12 cellular contexts compared by ENCODE assay signal in the genomic region with DNA sequence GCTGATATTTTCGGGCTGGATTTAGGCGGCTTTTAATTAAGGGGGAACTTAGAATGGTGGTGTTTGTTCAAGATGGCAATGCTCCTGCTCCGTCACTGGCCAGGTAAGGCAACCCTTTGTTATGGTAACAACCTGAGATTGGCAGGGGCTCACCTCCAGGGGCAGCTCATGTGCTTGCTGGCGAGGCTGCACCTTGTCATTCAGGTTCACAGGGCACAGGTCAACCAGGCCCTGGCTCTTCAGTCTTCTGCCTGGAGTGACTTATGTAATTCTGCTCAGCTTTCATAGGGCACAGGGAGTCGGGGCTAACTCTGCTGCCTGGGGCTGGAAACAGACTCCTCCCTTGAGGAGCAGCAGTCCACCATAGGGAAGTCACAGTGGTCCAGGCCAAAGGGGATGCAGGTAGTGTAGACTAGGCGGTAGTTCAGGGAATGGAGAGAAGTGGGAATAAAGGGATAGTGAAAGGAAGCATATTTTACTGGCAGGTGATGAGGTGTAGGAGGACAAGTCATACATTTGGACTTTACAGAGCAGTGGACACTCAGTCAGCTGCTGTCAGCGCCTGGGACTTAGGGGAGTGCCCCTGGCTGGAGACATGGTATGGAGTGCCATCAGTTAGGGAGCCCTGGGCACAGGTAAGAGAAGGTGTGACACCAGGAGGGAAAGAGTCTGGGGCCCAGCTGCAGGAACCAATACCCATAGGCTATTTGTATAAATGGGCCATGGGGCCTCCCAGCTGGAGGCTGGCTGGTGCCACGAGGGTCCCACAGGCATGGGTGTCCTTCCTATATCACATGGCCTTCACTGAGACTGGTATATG. TPM values are rescaled to one million over a fixed set of nuclear protein-coding genes. Genes with fewer than 3 reads are reported as not detected.
A peak's percentile ranks its signal among the peaks of the same experiment; 100 is the strongest.
DNase-seq lines count a peak whose midpoint lies in the region; ATAC-seq and TF ChIP-seq lines count a peak whose summit lies in the region.
"Had no signal": no experiment of that assay in that cellular context is flagged by ENCODE, and none has a peak within 500 bp of the region (broad histone marks: within the 10 kb centered on the region; RNA-seq: fewer than 3 reads in every experiment).

No MANE protein-coding gene starts in this region.

- H3K9me3 ChIP-seq in hepatocyte (ENCODE audit: low read depth) = no peaks in the 10 kb centered on the region
- H3K9me3 ChIP-seq: MG63 had no signal

- DNase-seq in activated T-cell treated with anti-CD3 and anti-CD28 coated beads, Interleukin-2, amount 50 U/mL, for 4 hours = no peak
- DNase-seq in activated T-cell treated with anti-CD3 and anti-CD28 coated beads, Interleukin-2, amount 50 U/mL, for 1 hour = no peak
- DNase-seq in T-cell (no peak), hepatocyte (ENCODE audit: low spot score) (no peak), KBM-7 (no peak), erythroblast (lab: John Stamatoyannopoulos, UW) (no peak)
- DNase-seq in stimulated activated naive CD8-positive, alpha-beta T cell treated with anti-CD3 and anti-CD28 coated beads, Interleukin-15, amount 100 ng/mL, for 72 hours = no peak
- no peak for DNase-seq in central memory CD4-positive, alpha-beta T cell
- DNase-seq: left cardiac atrium, MG63, NCI-H748 treated with DMSO at 0.1 percent for 48 hours, T-helper 9 cell had no signal

- TF ChIP-seq POLR2A in erythroblast (IDR thresholded peaks at IDR 0.05; ENCODE audit: low read length) = no peak

- peaks cover 7% of the 10 kb centered on the region for H4K20me1 ChIP-seq in hepatocyte (ENCODE audit: insufficient read depth, poor library complexity, severe bottlenecking)

- no peaks in the 10 kb centered on the region for H3K27me3 Mint-ChIP-seq in activated T-cell treated with anti-CD3 and anti-CD28 coated beads, Interleukin-2, amount 50 U/mL, for 4 hours (ENCODE audit: low read depth)
- no peaks in the 10 kb centered on the region for H3K27me3 Mint-ChIP-seq in T-cell
- no peaks in the 10 kb centered on the region for H3K27me3 Mint-ChIP-seq in stimulated activated naive CD8-positive, alpha-beta T cell treated with anti-CD3 and anti-CD28 coated beads, Interleukin-15, amount 100 ng/mL, for 72 hours

- peak overlapping the region; percentile 95 for H3K4me3 Mint-ChIP-seq in activated T-cell treated with anti-CD3 and anti-CD28 coated beads, Interleukin-2, amount 50 U/mL, for 4 hours
- peak overlapping the region; percentile 91 to 92 (median 92) for H3K4me3 Mint-ChIP-seq in T-cell
- H3K4me3 Mint-ChIP-seq in stimulated activated naive CD8-positive, alpha-beta T cell treated with anti-CD3 and anti-CD28 coated beads, Interleukin-15, amount 100 ng/mL, for 72 hours = peak overlapping the region; percentile 95 to 100

- peaks cover 20% of the 10 kb centered on the region for H3K4me1 Mint-ChIP-seq in activated T-cell treated with anti-CD3 and anti-CD28 coated beads, Interleukin-2, amount 50 U/mL, for 4 hours (ENCODE audit: low read depth)
- peaks cover 20 to 33% (median 25%) of the 10 kb centered on the region in 3 donors for H3K4me1 Mint-ChIP-seq in T-cell
- H3K4me1 Mint-ChIP-seq in stimulated activated naive CD8-positive, alpha-beta T cell treated with anti-CD3 and anti-CD28 coated beads, Interleukin-15, amount 100 ng/mL, for 72 hours = peaks cover 44% of the 10 kb centered on the region

- 70% methylated on average over 8 of the region's 8 CpGs for WGBS in hepatocyte (ENCODE audit: low lambda C conversion rate, missing lambda C conversion rate)

- H3K36me3 Mint-ChIP-seq in activated T-cell treated with anti-CD3 and anti-CD28 coated beads, Interleukin-2, amount 50 U/mL, for 4 hours (ENCODE audit: insufficient read depth) = peaks cover 16% of the 10 kb centered on the region
- H3K36me3 Mint-ChIP-seq in T-cell = peaks cover 10% of the 10 kb centered on the region

- in situ Hi-C loops in KBM-7 (cut with MboI; ENCODE audit: low pct_unique_long_range_greater_than_20kb, low sequenced_read_pairs) = no loop called here

- H2AFZ ChIP-seq in hepatocyte = no peak overlapping the region

- H3K4me1 ChIP-seq in hepatocyte (ENCODE audit: insufficient read depth) = peaks cover 15% of the 10 kb centered on the region

- CTCF ChIA-PET in T-cell (lab: Charles Lee) = interaction anchor here in 1 of 2 donors (1.1 to 2.1 kb wide), 3 partner anchors 21 to 118 kb away, joined by 3 to 15 read pairs (median 14); partner anchors contain the start of gene SLC2A11

- peak overlapping the region; percentile 95 to 97 for H3K27ac Mint-ChIP-seq in T-cell
- H3K27ac Mint-ChIP-seq in stimulated activated naive CD8-positive, alpha-beta T cell treated with anti-CD3 and anti-CD28 coated beads, Interleukin-15, amount 100 ng/mL, for 72 hours = peak overlapping the region; percentile 28 to 99

- H3K9me2 ChIP-seq in hepatocyte (replicated peaks; ENCODE audit: insufficient read depth) = no peaks in the 10 kb centered on the region

- no peaks in the 10 kb centered on the region for H3K36me3 ChIP-seq in hepatocyte (replicated peaks; ENCODE audit: insufficient read depth, low read depth)

- H3K9me3 Mint-ChIP-seq in activated T-cell treated with anti-CD3 and anti-CD28 coated beads, Interleukin-2, amount 50 U/mL, for 4 hours = no peaks in the 10 kb centered on the region
- H3K9me3 Mint-ChIP-seq in T-cell = no peaks in the 10 kb centered on the region
- H3K9me3 Mint-ChIP-seq in stimulated activated naive CD8-positive, alpha-beta T cell treated with anti-CD3 and anti-CD28 coated beads, Interleukin-15, amount 100 ng/mL, for 72 hours = no peaks in the 10 kb centered on the region

- no peak overlapping the region for H3K4me3 ChIP-seq in hepatocyte

- no peak for ATAC-seq in activated T-cell treated with anti-CD3 and anti-CD28 coated beads, Interleukin-2, amount 50 U/mL, for 4 hours
- no peak for ATAC-seq in T-cell (replicated peaks in 1 of 4)
- ATAC-seq in stimulated activated naive CD8-positive, alpha-beta T cell treated with anti-CD3 and anti-CD28 coated beads, Interleukin-15, amount 100 ng/mL, for 72 hours = no peak

- POLR2A ChIA-PET in T-cell (lab: Charles Lee) = interaction anchor here (0.6 to 1.9 kb wide), 3 partner anchors 21 to 35 kb away, joined by 3 to 12 read pairs (median 3); partner anchors contain the start of gene SLC2A11 (in 1 of the 2)

- H3K79me2 ChIP-seq in hepatocyte = peaks cover 20% of the 10 kb centered on the region

- peak overlapping the region; percentile 94 for H3K4me2 ChIP-seq in hepatocyte

- H3K27me3 ChIP-seq in hepatocyte = no peaks in the 10 kb centered on the region
- H3K27me3 ChIP-seq: MG63 had no signal

- no peak for TF ChIP-seq CTCF in hepatocyte (IDR thresholded peaks at IDR 0.05; ENCODE audit: poor library complexity)

- H3K27ac ChIP-seq in hepatocyte = peak overlapping the region; percentile 99

RNA-seq across cellular contexts. Expression of gene MIF, which starts 1.3 kb away (rescaled TPM):
- total RNA-seq in activated T-cell treated with anti-CD3 and anti-CD28 coated beads, Interleukin-2, amount 50 U/mL, for 4 hours = 1,000 to 10,000 TPM; 1,069 to 1,172 (median 1,160) TPM
- total RNA-seq in T-cell = 100 to 1,000 TPM; 182 to 334 (median 289) TPM
- total RNA-seq in hepatocyte = 240 and 306 TPM in 2 replicates
- polyA plus RNA-seq in hepatocyte = 2,070 and 2,177 TPM in 2 replicates

RNA-seq across cellular contexts. Expression of gene SLC2A11, which starts 35.2 kb away (rescaled TPM):
- 1 to 10 TPM; 2.0 to 3.3 (median 2.4) TPM for total RNA-seq in activated T-cell treated with anti-CD3 and anti-CD28 coated beads, Interleukin-2, amount 50 U/mL, for 4 hours
- total RNA-seq in T-cell (10 to 100 TPM; 16.2 to 24.2 (median 18.6) TPM), hepatocyte (11.6 and 15.0 TPM in 2 replicates)
- polyA plus RNA-seq in hepatocyte = 15.0 and 20.9 TPM in 2 replicates

RNA-seq across cellular contexts. Expression of gene DERL3, which starts 54.0 kb away (rescaled TPM):
- total RNA-seq in activated T-cell treated with anti-CD3 and anti-CD28 coated beads, Interleukin-2, amount 50 U/mL, for 4 hours = 1 to 10 TPM; 5.7 to 7.1 (median 6.9) TPM
- total RNA-seq in T-cell = 1 to 10 TPM; 1.2 to 3.9 (median 2.8) TPM
- total RNA-seq in hepatocyte = 1.6 and 1.8 TPM in 2 replicates
- 5.1 and 6.1 TPM in 2 replicates for polyA plus RNA-seq in hepatocyte
